Comparison of ENCODE assay signal across 8 cellular contexts in genomic region chr12:64825143-64826011, GRCh38. TPM values are rescaled to one million over a fixed set of nuclear protein-coding genes. Genes with fewer than 3 reads are reported as not detected.
DNase-seq lines count a peak whose midpoint lies in the region; ATAC-seq and TF ChIP-seq lines count a peak whose summit lies in the region.

No MANE protein-coding gene starts in this region.

- H3K4me1 Mint-ChIP-seq in activated T-helper 1 cell treated with anti-CD3 and anti-CD28 coated beads, Interleukin-12 subunit alpha, Interleukin-12 subunit beta, Interleukin-2, Interleukin-4 antibody, amounts not matched to agents 30 ng/mL and 10 ng/mL and 1 ng/mL, durations not matched to agents 14 hours and 24 hours and 36 hours (ENCODE audit: low read depth) = peaks cover 8% of the 10 kb centered on the region

- no peak overlapping the region for H3K27ac Mint-ChIP-seq in activated T-helper 1 cell treated with anti-CD3 and anti-CD28 coated beads, Interleukin-12 subunit alpha, Interleukin-12 subunit beta, Interleukin-2, Interleukin-4 antibody, amounts not matched to agents 30 ng/mL and 10 ng/mL and 1 ng/mL, durations not matched to agents 14 hours and 24 hours and 36 hours

- peaks cover 0 to 27% (median 16%) of the 10 kb centered on the region in 4 donors for H3K4me1 ChIP-seq in tibial nerve

- no peak overlapping the region for H3K27ac ChIP-seq in tibial nerve

- H3K36me3 ChIP-seq in tibial nerve = no peaks in the 10 kb centered on the region

- DNase-seq in GM12865 (ENCODE audit: low read depth) (peak; percentile 34), NCI-H1105 (lab: John Stamatoyannopoulos, UW) (peak; percentile 80), left lobe of liver (ENCODE audit: low spot score) (no peak), tibial nerve (ENCODE audit: low spot score in 2 of 2) (no peak)
- DNase-seq in activated T-helper 1 cell treated with anti-CD3 and anti-CD28 coated beads, Interleukin-12 subunit alpha, Interleukin-12 subunit beta, Interleukin-2, Interleukin-4 antibody, amounts not matched to agents 30 ng/mL and 10 ng/mL and 1 ng/mL, durations not matched to agents 14 hours and 24 hours and 36 hours (ENCODE audit: low spot score) = no peak
- DNase-seq in activated effector memory CD4-positive, alpha-beta T cell treated with Interleukin-2 at 50 U/mL for 16 hours = no peak

- H3K9me3 ChIP-seq in tibial nerve = peaks cover 0 to 9% (median 1%) of the 10 kb centered on the region in 4 donors

- H3K4me3 Mint-ChIP-seq in activated T-helper 1 cell treated with anti-CD3 and anti-CD28 coated beads, Interleukin-12 subunit alpha, Interleukin-12 subunit beta, Interleukin-2, Interleukin-4 antibody, amounts not matched to agents 30 ng/mL and 10 ng/mL and 1 ng/mL, durations not matched to agents 14 hours and 24 hours and 36 hours = peak overlapping the region; percentile 55

- intact Hi-C loops in activated T-helper 1 cell treated with anti-CD3 and anti-CD28 coated beads, Interleukin-12 subunit alpha, Interleukin-12 subunit beta, Interleukin-2, Interleukin-4 antibody, amounts not matched to agents 30 ng/mL and 10 ng/mL and 1 ng/mL, durations not matched to agents 14 hours and 24 hours and 36 hours (cut with micrococcal nuclease) = loop anchor here (10.0 kb wide), 1 partner anchor 999 kb away; the partner anchor contains the start of gene HMGA2

- H3K36me3 Mint-ChIP-seq in activated T-helper 1 cell treated with anti-CD3 and anti-CD28 coated beads, Interleukin-12 subunit alpha, Interleukin-12 subunit beta, Interleukin-2, Interleukin-4 antibody, amounts not matched to agents 30 ng/mL and 10 ng/mL and 1 ng/mL, durations not matched to agents 14 hours and 24 hours and 36 hours (ENCODE audit: low read depth) = no peaks in the 10 kb centered on the region

- TF ChIP-seq EP300 in tibial nerve (IDR thresholded peaks at IDR 0.05) = no peak

- WGBS in tibial nerve, 2 donors = 3 to 5% methylated on average over 31 to 47 of the region's 51 CpGs

- ATAC-seq in left lobe of liver (peak; percentile 10), GM21367 (IDR thresholded peaks at IDR 0.05; ENCODE audit: unreplicated experiment) (no peak), HG03025 (IDR thresholded peaks at IDR 0.05; ENCODE audit: low FRiP score, unreplicated experiment) (no peak)

- no peak for TF ChIP-seq POLR2A in tibial nerve (IDR thresholded peaks at IDR 0.05)

- TF ChIP-seq CTCF in GM12865 (IDR thresholded peaks at IDR 0.05; ENCODE audit: insufficient read depth, low read depth, low read length, missing control alignments) (no peak), tibial nerve (IDR thresholded peaks at IDR 0.05) (no peak)

- peaks cover 41% of the 10 kb centered on the region for H3K27me3 Mint-ChIP-seq in activated T-helper 1 cell treated with anti-CD3 and anti-CD28 coated beads, Interleukin-12 subunit alpha, Interleukin-12 subunit beta, Interleukin-2, Interleukin-4 antibody, amounts not matched to agents 30 ng/mL and 10 ng/mL and 1 ng/mL, durations not matched to agents 14 hours and 24 hours and 36 hours (ENCODE audit: insufficient read depth)

- H3K4me3 ChIP-seq in GM12865 (ENCODE audit: low read depth, low read length) (peak overlapping the region; percentile 59), tibial nerve (peak overlapping the region in 3 of 4 donors; percentile 35 to 53 (median 44))

- H3K27me3 ChIP-seq in tibial nerve = peaks cover 0 to 57% of the 10 kb centered on the region in 2 donors

- peaks cover 4% of the 10 kb centered on the region for H3K9me3 Mint-ChIP-seq in activated T-helper 1 cell treated with anti-CD3 and anti-CD28 coated beads, Interleukin-12 subunit alpha, Interleukin-12 subunit beta, Interleukin-2, Interleukin-4 antibody, amounts not matched to agents 30 ng/mL and 10 ng/mL and 1 ng/mL, durations not matched to agents 14 hours and 24 hours and 36 hours

RNA-seq across cellular contexts. Expression of gene TBC1D30, which starts 0.9 kb away (rescaled TPM):
- 1.1 and 1.6 TPM in 2 replicates for total RNA-seq in activated T-helper 1 cell treated with anti-CD3 and anti-CD28 coated beads, Interleukin-12 subunit alpha, Interleukin-12 subunit beta, Interleukin-2, Interleukin-4 antibody, amounts not matched to agents 30 ng/mL and 10 ng/mL and 1 ng/mL, durations not matched to agents 14 hours and 24 hours and 36 hours
- total RNA-seq in left lobe of liver = 2.1 TPM
- 10 to 100 TPM in 1 of 4 donors, 1 to 10 TPM in 3; 2.5 to 11.4 (median 6.6) TPM for total RNA-seq in tibial nerve

Comparison
In these comparisons a context has a peak if more than half of its experiments do, and no peak if none do; other contexts are left out.
1. DNase-seq: peak in GM12865 (single experiment) and NCI-H1105 (single experiment); none in activated T-helper 1 cell treated with anti-CD3 and anti-CD28 coated beads, Interleukin-12 subunit alpha, Interleukin-12 subunit beta, Interleukin-2, Interleukin-4 antibody, amounts not matched to agents 30 ng/mL and 10 ng/mL and 1 ng/mL, durations not matched to agents 14 hours and 24 hours and 36 hours (single experiment), left lobe of liver (single experiment), tibial nerve (0 of 2) and activated effector memory CD4-positive, alpha-beta T cell treated with Interleukin-2 at 50 U/mL for 16 hours (single experiment).